Comparison of ENCODE assay signal across 8 cellular contexts in the genomic region with DNA sequence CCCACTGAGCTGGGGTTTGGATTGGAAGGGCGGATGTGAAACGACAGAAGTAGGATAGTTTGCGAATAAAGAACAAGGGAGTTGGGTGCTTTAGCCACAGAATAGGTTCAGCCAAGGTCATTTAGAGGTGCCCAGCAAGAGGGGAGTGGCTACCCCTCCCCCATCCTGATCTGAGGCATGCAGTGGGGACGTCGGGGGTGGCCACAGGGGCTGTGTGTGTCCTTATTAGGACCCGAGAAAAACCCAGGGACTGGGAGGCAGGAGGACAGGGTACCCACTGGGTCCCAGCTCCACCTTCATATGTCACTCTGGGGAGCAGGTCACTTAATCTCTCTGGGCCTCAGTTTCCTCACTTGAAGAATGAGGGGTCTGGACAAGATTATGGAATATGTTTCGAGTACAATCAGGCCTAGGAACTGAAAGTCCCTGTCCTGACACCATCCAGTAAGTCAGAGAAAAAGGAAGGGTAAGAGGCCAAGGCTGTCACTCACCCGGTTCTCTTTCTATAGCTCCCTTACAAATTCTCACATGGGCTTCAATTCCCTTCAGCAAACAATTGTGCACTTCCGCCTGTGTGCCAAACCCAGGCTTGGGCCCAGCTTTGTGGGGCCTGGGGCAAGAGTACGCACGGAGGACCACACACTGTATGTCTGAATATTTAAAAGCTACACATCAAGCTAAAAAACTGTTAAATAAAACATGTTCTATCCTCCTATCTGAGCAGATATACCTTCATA. TPM values are rescaled to one million over a fixed set of nuclear protein-coding genes. Genes with fewer than 3 reads are reported as not detected.
DNase-seq lines count a peak whose midpoint lies in the region; ATAC-seq and TF ChIP-seq lines count a peak whose summit lies in the region.

No MANE protein-coding gene starts in this region.

- peak overlapping the region; percentile 78 for H3K27ac Mint-ChIP-seq in activated CD4-positive, alpha-beta T cell treated with anti-CD3 and anti-CD28 coated beads, Interleukin-2, amount 10 ng/mL, durations not matched to agents 7 days and 5 days

- POLR2A ChIA-PET in activated CD4-positive, alpha-beta T cell treated with anti-CD3 and anti-CD28 coated beads, Interleukin-2, amount 10 ng/mL, durations not matched to agents 7 days and 5 days (lab: Charles Lee): no interaction called here

- peak overlapping the region; percentile 29 for H3K4me3 ChIP-seq in WI38 (ENCODE audit: low read depth, low read length)
- peak overlapping the region; percentile 35 for H3K4me3 ChIP-seq in iPS-11a (ENCODE audit: low read depth, low read length)

- no peak for TF ChIP-seq CTCF in WI38 (IDR thresholded peaks at IDR 0.05; ENCODE audit: low read depth, low read length)

- H3K27me3 Mint-ChIP-seq in activated CD4-positive, alpha-beta T cell treated with anti-CD3 and anti-CD28 coated beads, Interleukin-2, amount 10 ng/mL, durations not matched to agents 7 days and 5 days: no peaks in the 10 kb centered on the region

- DNase-seq in activated CD4-positive, alpha-beta T cell treated with anti-CD3 and anti-CD28 coated beads, Interleukin-2, amount 10 ng/mL, durations not matched to agents 7 days and 5 days: no peak
- DNase-seq in activated CD4-positive, alpha-beta T cell treated with anti-CD3 and anti-CD28 coated beads, Interleukin-2, amount 50 U/mL, for 48 hours: no peak
- no peak for DNase-seq in NCI-H2029 treated with DMSO at 0.1 percent for 48 hours (lab: John Stamatoyannopoulos, UW)

- CTCF ChIA-PET in activated CD4-positive, alpha-beta T cell treated with anti-CD3 and anti-CD28 coated beads, Interleukin-2, amount 10 ng/mL, durations not matched to agents 7 days and 5 days (lab: Charles Lee): interaction anchor here (0.6 to 3.0 kb wide), 12 partner anchors 13 to 1667 kb away, joined by 3 to 10 read pairs (median 4); no protein-coding TSS in a partner anchor

- peak overlapping the region; percentile 45 for H3K4me3 Mint-ChIP-seq in activated CD4-positive, alpha-beta T cell treated with anti-CD3 and anti-CD28 coated beads, Interleukin-2, amount 10 ng/mL, durations not matched to agents 7 days and 5 days

- peaks cover 22% of the 10 kb centered on the region for H3K4me1 Mint-ChIP-seq in activated CD4-positive, alpha-beta T cell treated with anti-CD3 and anti-CD28 coated beads, Interleukin-2, amount 10 ng/mL, durations not matched to agents 7 days and 5 days

- no peaks in the 10 kb centered on the region for H3K9me3 Mint-ChIP-seq in activated CD4-positive, alpha-beta T cell treated with anti-CD3 and anti-CD28 coated beads, Interleukin-2, amount 10 ng/mL, durations not matched to agents 7 days and 5 days

- ATAC-seq in GM21526 (IDR thresholded peaks at IDR 0.05; ENCODE audit: low FRiP score, unreplicated experiment) (no peak), GM18498 (IDR thresholded peaks at IDR 0.05; ENCODE audit: unreplicated experiment) (no peak)

- H3K27ac ChIP-seq in temporal lobe (ENCODE audit: low read depth, low read length): peak overlapping the region; percentile 27

- H3K36me3 Mint-ChIP-seq in activated CD4-positive, alpha-beta T cell treated with anti-CD3 and anti-CD28 coated beads, Interleukin-2, amount 10 ng/mL, durations not matched to agents 7 days and 5 days (ENCODE audit: low read depth): no peaks in the 10 kb centered on the region

RNA-seq across cellular contexts. Expression of gene NYX, which starts 4.2 kb away (rescaled TPM):
- not detected for total RNA-seq in activated CD4-positive, alpha-beta T cell treated with anti-CD3 and anti-CD28 coated beads, Interleukin-2, amount 10 ng/mL, durations not matched to agents 7 days and 5 days
- not detected for total RNA-seq in temporal lobe
